In genomic region chr12:89179983-89180382, GRCh38 we compare ENCODE assay signal across 11 cellular contexts.
DNase-seq lines count a peak whose midpoint lies in the region; ATAC-seq and TF ChIP-seq lines count a peak whose summit lies in the region.
"Had no signal": no experiment of that assay in that cellular context is flagged by ENCODE, and none has a peak within 500 bp of the region (broad histone marks: within the 10 kb centered on the region; RNA-seq: fewer than 3 reads in every experiment).

No MANE protein-coding gene starts in this region.

- no peak overlapping the region for H3K4me3 ChIP-seq in BE2C (ENCODE audit: low read depth, low read length)
- no peak overlapping the region for H3K4me3 ChIP-seq in right lobe of liver
- H3K4me3 ChIP-seq: GM12878 had no signal

- H3K9me3 ChIP-seq in BE2C, result no peaks in the 10 kb centered on the region
- H3K9me3 ChIP-seq in right lobe of liver, result no peaks in the 10 kb centered on the region

- intact Hi-C loops in right lobe of liver (cut with DNase I), result no loop called here

- H3K27me3 Mint-ChIP-seq in activated T-helper 17 cell treated with anti-CD3 and anti-CD28 coated beads, Interleukin-2, amount 50 U/mL, for 72 hours, result no peaks in the 10 kb centered on the region
- H3K27me3 Mint-ChIP-seq: activated naive CD8-positive, alpha-beta T cell treated with anti-CD3 and anti-CD28 coated beads, Interleukin-2, amount 10 ng/mL, durations not matched to agents 7 days and 5 days had no signal

- ATAC-seq in activated T-helper 17 cell treated with anti-CD3 and anti-CD28 coated beads, Interleukin-2, amount 50 U/mL, for 72 hours (replicated peaks), result no peak
- peak; percentile 79 to 90 (median 83) for ATAC-seq in right lobe of liver
- no peak for ATAC-seq in GM18498 (IDR thresholded peaks at IDR 0.05; ENCODE audit: unreplicated experiment)
- ATAC-seq: GM12878 had no signal

- H3K27ac ChIP-seq in right lobe of liver, result no peak overlapping the region

- peak overlapping the region; percentile 61 for H3K4me3 Mint-ChIP-seq in activated T-helper 17 cell treated with anti-CD3 and anti-CD28 coated beads, Interleukin-2, amount 50 U/mL, for 72 hours
- H3K4me3 Mint-ChIP-seq: activated naive CD8-positive, alpha-beta T cell treated with anti-CD3 and anti-CD28 coated beads, Interleukin-2, amount 10 ng/mL, durations not matched to agents 7 days and 5 days; neural crest cell had no signal

- no peak for TF ChIP-seq POLR2A in right lobe of liver (IDR thresholded peaks at IDR 0.05)

- H3K27me3 ChIP-seq in BE2C (no peaks in the 10 kb centered on the region), right lobe of liver (no peaks in the 10 kb centered on the region)

- no peaks in the 10 kb centered on the region for H3K4me1 ChIP-seq in BE2C
- H3K4me1 ChIP-seq in right lobe of liver, result peaks cover 0 to 17% (median 4%) of the 10 kb centered on the region in 4 donors

- H3K36me3 Mint-ChIP-seq in activated T-helper 17 cell treated with anti-CD3 and anti-CD28 coated beads, Interleukin-2, amount 50 U/mL, for 72 hours (ENCODE audit: low read depth), result no peaks in the 10 kb centered on the region

- H3K27ac Mint-ChIP-seq in activated T-helper 17 cell treated with anti-CD3 and anti-CD28 coated beads, Interleukin-2, amount 50 U/mL, for 72 hours, result peak overlapping the region; percentile 46
- H3K27ac Mint-ChIP-seq: activated naive CD8-positive, alpha-beta T cell treated with anti-CD3 and anti-CD28 coated beads, Interleukin-2, amount 10 ng/mL, durations not matched to agents 7 days and 5 days had no signal

- no peak for TF ChIP-seq CTCF in BE2C (IDR thresholded peaks at IDR 0.05; ENCODE audit: low read depth, low read length)
- TF ChIP-seq CTCF in right lobe of liver (IDR thresholded peaks at IDR 0.05), result no peak

- peaks cover 8% of the 10 kb centered on the region for H3K9me3 Mint-ChIP-seq in activated T-helper 17 cell treated with anti-CD3 and anti-CD28 coated beads, Interleukin-2, amount 50 U/mL, for 72 hours

- DNase-seq in BE2C (peak; percentile 10), Kasumi-1 (lab: John Stamatoyannopoulos, UW) (peak; percentile 70 to 71), right lobe of liver (peak in 1 of 3 donors; percentile 74), NCI-H1694 treated with DMSO at 0.1 percent for 48 hours (lab: John Stamatoyannopoulos, UW) (no peak)
- DNase-seq in activated naive CD4-positive, alpha-beta T cell (lab: John Stamatoyannopoulos, UW), result no peak
- no peak for DNase-seq in stimulated activated CD4-positive, alpha-beta T cell treated with anti-CD3 and anti-CD28 coated beads, Interleukin-4, amount 100 ng/mL, for 24 hours
- DNase-seq: activated naive CD8-positive, alpha-beta T cell treated with anti-CD3 and anti-CD28 coated beads, Interleukin-2, amount 10 ng/mL, durations not matched to agents 7 days and 5 days had no signal

- no peaks in the 10 kb centered on the region for H3K36me3 ChIP-seq in BE2C
- no peaks in the 10 kb centered on the region for H3K36me3 ChIP-seq in right lobe of liver

- 15% methylated on average over 1 of the region's 1 CpG for WGBS in right lobe of liver (ENCODE audit: insufficient coverage, low coverage, low lambda C conversion rate, missing lambda C conversion rate)

- peaks cover 21% of the 10 kb centered on the region for H3K4me1 Mint-ChIP-seq in activated T-helper 17 cell treated with anti-CD3 and anti-CD28 coated beads, Interleukin-2, amount 50 U/mL, for 72 hours

Comparison
In these comparisons a context has a peak if more than half of its experiments do, and no peak if none do; other contexts are left out.
1. DNase-seq: peak in BE2C (single experiment) and Kasumi-1 (2 of 2); none in NCI-H1694 treated with DMSO at 0.1 percent for 48 hours (single experiment), activated naive CD4-positive, alpha-beta T cell (0 of 4) and stimulated activated CD4-positive, alpha-beta T cell treated with anti-CD3 and anti-CD28 coated beads, Interleukin-4, amount 100 ng/mL, for 24 hours (single experiment).
2. ATAC-seq: peak in right lobe of liver (4 of 4); none in activated T-helper 17 cell treated with anti-CD3 and anti-CD28 coated beads, Interleukin-2, amount 50 U/mL, for 72 hours (single experiment) and GM18498 (single experiment).